Comparison of ENCODE assay signal across 1 cellular context in genomic region chr9:13688223-13688989, GRCh38.
A peak's percentile ranks its signal among the peaks of the same experiment; 100 is the strongest.
TF ChIP-seq lines count a peak whose summit lies in the region.

No MANE protein-coding gene starts in this region.

TF ChIP-seq in H1, 55 proteins besides CTCF, POLR2A, EP300 and RAD21 (continued from another document):
- no peak for TF ChIP-seq SP2 (IDR thresholded peaks at IDR 0.05; ENCODE audit: low read length)
- TF ChIP-seq SUZ12 (IDR thresholded peaks at IDR 0.05; ENCODE audit: low read length), result no peak
- TF ChIP-seq BRCA1 (IDR thresholded peaks at IDR 0.05; ENCODE audit: low read depth, low read length), result no peak
- no peak for TF ChIP-seq RBBP5 (IDR thresholded peaks at IDR 0.05; ENCODE audit: borderline replicate concordance, low read depth, low read length)
- TF ChIP-seq SIX5 (IDR thresholded peaks at IDR 0.05; ENCODE audit: low read depth, low read length), result no peak
- peak; percentile 81 for TF ChIP-seq TEAD4 (IDR thresholded peaks at IDR 0.05; ENCODE audit: low read depth, low read length)
- TF ChIP-seq HDAC2 (IDR thresholded peaks at IDR 0.05; ENCODE audit: borderline replicate concordance in 1 of 2, low read depth in 2 of 2, low read length in 2 of 2), result no peak; a peak in 1 of 4 replicates
- no peak for TF ChIP-seq CHD1 (IDR thresholded peaks at IDR 0.05; ENCODE audit: low read depth, low read length)
- TF ChIP-seq ATF2 (IDR thresholded peaks at IDR 0.05; ENCODE audit: low read length), result no peak
- no peak for TF ChIP-seq CHD7 (IDR thresholded peaks at IDR 0.05; ENCODE audit: insufficient replicate concordance, low read length)
- peak; percentile 28 for TF ChIP-seq NANOG (IDR thresholded peaks at IDR 0.05; ENCODE audit: insufficient read depth, low read depth, low read length, poor library complexity, severe bottlenecking)
- no peak; the same call in 1 of the 2 replicates for TF ChIP-seq E2F6 (IDR thresholded peaks at IDR 0.05)
- TF ChIP-seq SP1 (IDR thresholded peaks at IDR 0.05; ENCODE audit: low read depth, low read length), result peak; percentile 59; the same call in 1 of the 2 replicates
- TF ChIP-seq CBX8 (IDR thresholded peaks at IDR 0.05; ENCODE audit: borderline replicate concordance, low read depth, low read length), result no peak
- no peak for TF ChIP-seq RXRA (IDR thresholded peaks at IDR 0.05; ENCODE audit: insufficient read depth, low read depth, low read length)
- TF ChIP-seq RFX5 (IDR thresholded peaks at IDR 0.05; ENCODE audit: borderline replicate concordance, low read depth, low read length), result no peak
- no peak for TF ChIP-seq EZH2 (IDR thresholded peaks at IDR 0.05; ENCODE audit: low read depth, low read length, severe bottlenecking)
- no peak for TF ChIP-seq POLR2AphosphoS5 (IDR thresholded peaks at IDR 0.05; ENCODE audit: low read depth, low read length)
- TF ChIP-seq RNF2 (IDR thresholded peaks at IDR 0.05; ENCODE audit: borderline replicate concordance, low read depth, low read length, missing control alignments, poor library complexity, severe bottlenecking), result no peak
- TF ChIP-seq SP4 (IDR thresholded peaks at IDR 0.05; ENCODE audit: low read length), result no peak
- TF ChIP-seq TAF7 (optimal IDR thresholded peaks at IDR 0.05; ENCODE audit: borderline replicate concordance, low read depth, low read length), result no peak
- TF ChIP-seq YY1 (IDR thresholded peaks at IDR 0.05; ENCODE audit: low read depth, low read length), result no peak
- TF ChIP-seq PHF8 (conservative IDR thresholded peaks at IDR 0.05; ENCODE audit: low read depth, low read length), result no peak
- TF ChIP-seq POU5F1 (IDR thresholded peaks at IDR 0.05; ENCODE audit: low read depth, low read length), result no peak
- no peak for TF ChIP-seq NRF1 (IDR thresholded peaks at IDR 0.05; ENCODE audit: low read depth, low read length)
- TF ChIP-seq KDM1A (IDR thresholded peaks at IDR 0.05; ENCODE audit: borderline replicate concordance, low read length), result no peak
- no peak for TF ChIP-seq CREB1 (IDR thresholded peaks at IDR 0.05)
- TF ChIP-seq BACH1 (IDR thresholded peaks at IDR 0.05; ENCODE audit: low read length), result no peak
- no peak for TF ChIP-seq TAF1 (IDR thresholded peaks at IDR 0.05; ENCODE audit: low read depth, low read length)
- TF ChIP-seq ASH2L (IDR thresholded peaks at IDR 0.05; ENCODE audit: low read length), result no peak
- TF ChIP-seq ATF3 (IDR thresholded peaks at IDR 0.05; ENCODE audit: insufficient read depth, low read depth, low read length), result no peak
- TF ChIP-seq GTF2F1 (IDR thresholded peaks at IDR 0.05; ENCODE audit: borderline replicate concordance, low read depth, low read length), result no peak
- no peak for TF ChIP-seq USF2 (IDR thresholded peaks at IDR 0.05; ENCODE audit: low read length)
- TF ChIP-seq CBX5 (IDR thresholded peaks at IDR 0.05; ENCODE audit: low read depth, low read length), result no peak
- no peak for TF ChIP-seq SRF (IDR thresholded peaks at IDR 0.05; ENCODE audit: low read depth, low read length)
- no peak for TF ChIP-seq CTBP2 (IDR thresholded peaks at IDR 0.05; ENCODE audit: borderline replicate concordance, insufficient read depth, insufficient read length, low read length)
- TF ChIP-seq KDM4A (IDR thresholded peaks at IDR 0.05; ENCODE audit: low read depth, low read length, severe bottlenecking), result peak; percentile 22
- no peak for TF ChIP-seq SIRT6 (IDR thresholded peaks at IDR 0.05; ENCODE audit: low read length)
- TF ChIP-seq JUN (IDR thresholded peaks at IDR 0.05; ENCODE audit: low read depth, low read length), result no peak
- peak; percentile 58; the same call in 1 of the 2 replicates for TF ChIP-seq CEBPB (IDR thresholded peaks at IDR 0.05; ENCODE audit: low read depth, low read length)
- no peak for TF ChIP-seq CHD2 (IDR thresholded peaks at IDR 0.05; ENCODE audit: low read length)
- no peak for TF ChIP-seq SAP30 (IDR thresholded peaks at IDR 0.05; ENCODE audit: insufficient read depth, insufficient replicate concordance, low read length)
- 0 out of 2 replicates have a peak, but pooled peaks have one; percentile 3 for TF ChIP-seq TCF12 (IDR thresholded peaks at IDR 0.05; ENCODE audit: low read depth, low read length)
- no peak for TF ChIP-seq HDAC6 (IDR thresholded peaks at IDR 0.05; ENCODE audit: low read depth, low read length)
- TF ChIP-seq FOSL1 (IDR thresholded peaks at IDR 0.05; ENCODE audit: insufficient read depth, low read depth, low read length), result no peak
- no peak for TF ChIP-seq ZNF274 (IDR thresholded peaks at IDR 0.05; ENCODE audit: borderline replicate concordance, extremely low read depth, low read length)
- no peak for TF ChIP-seq TBP (IDR thresholded peaks at IDR 0.05; ENCODE audit: low read depth, low read length)
- no peak for TF ChIP-seq EGR1 (IDR thresholded peaks at IDR 0.05; ENCODE audit: borderline replicate concordance, low read depth, low read length)
TF ChIP-seq in H1: peak in this region for 9.
